Comparison of ENCODE assay signal across 8 cellular contexts in the genomic region with DNA sequence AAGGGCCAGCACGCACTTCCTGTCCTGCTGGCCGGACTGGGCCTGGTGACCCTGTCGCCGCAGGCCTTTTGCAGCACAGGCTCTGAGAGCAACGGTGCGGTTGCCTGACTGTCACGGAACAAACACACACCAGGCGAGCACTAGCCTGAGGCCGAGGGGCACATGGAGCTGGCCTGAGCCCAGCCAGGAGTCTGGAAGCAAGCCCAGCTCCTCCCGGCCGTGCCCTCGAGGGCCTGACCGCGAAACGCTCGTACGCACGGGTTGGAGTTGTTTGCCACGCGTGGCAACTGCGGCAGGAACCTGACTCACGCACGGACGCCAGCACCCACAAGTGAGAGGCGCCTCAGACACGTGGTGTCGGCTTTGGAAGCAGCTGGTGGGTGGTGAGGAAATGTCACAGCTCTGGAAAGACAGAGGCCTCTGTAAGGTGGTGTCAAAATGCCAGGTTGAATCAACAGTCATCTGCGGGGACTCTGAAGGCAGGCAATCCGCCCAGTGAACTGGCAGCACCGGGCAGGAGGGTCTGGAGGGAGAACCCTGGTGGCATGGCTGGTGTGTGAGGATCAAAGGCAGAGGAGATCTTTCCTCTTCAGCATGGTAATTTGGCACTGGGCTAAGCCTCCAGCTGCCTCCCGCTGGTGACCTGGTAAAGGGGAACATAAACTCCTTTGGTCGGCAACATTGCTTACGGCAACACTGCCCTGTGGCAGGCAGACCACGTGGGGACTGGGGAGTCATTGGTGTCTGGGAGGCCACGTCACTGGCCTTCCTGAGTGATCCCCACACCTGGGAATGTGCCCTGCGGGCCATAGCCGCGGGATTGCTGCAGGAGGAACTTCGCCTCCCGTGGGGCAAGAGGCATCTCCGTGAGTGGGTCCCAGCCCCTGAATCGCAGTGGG. TPM values are rescaled to one million over a fixed set of nuclear protein-coding genes. Genes with fewer than 3 reads are reported as not detected.
DNase-seq lines count a peak whose midpoint lies in the region; ATAC-seq and TF ChIP-seq lines count a peak whose summit lies in the region.

No MANE protein-coding gene starts in this region.

- H2BK15ac ChIP-seq in mesendoderm (replicated peaks; ENCODE audit: low read depth) = no peak overlapping the region

- H3K4me3 ChIP-seq in DND-41 (ENCODE audit: low read depth in 1 of 2, low read length in 2 of 2) (no peak overlapping the region), OCI-LY7 (ENCODE audit: low read depth, low read length, poor library complexity, severe bottlenecking) (no peak overlapping the region), mesendoderm (ENCODE audit: low read length) (no peak overlapping the region)

- no peak overlapping the region for H3K9ac ChIP-seq in DND-41 (ENCODE audit: low read depth, low read length)
- no peak overlapping the region for H3K9ac ChIP-seq in mesendoderm (ENCODE audit: low read length)

- H3K4me2 ChIP-seq in DND-41 (ENCODE audit: insufficient read depth, low read length) (no peak overlapping the region), OCI-LY7 (ENCODE audit: low read length) (no peak overlapping the region), mesendoderm (ENCODE audit: low read length) (no peak overlapping the region)

- DNase-seq in DND-41 = no peak
- DNase-seq in OCI-LY7 (ENCODE audit: low spot score) = peak; percentile 9
- peak; percentile 72 to 91 for DNase-seq in T47D (ENCODE audit: low read depth in 1 of 2, low spot score in 1 of 2)
- DNase-seq in sciatic nerve (ENCODE audit: low spot score) = peak; percentile 57
- no peak for DNase-seq in mesendoderm
- DNase-seq in T1000 (lab: John Stamatoyannopoulos, UW) = no peak
- DNase-seq in HCEC 1CT = no peak

- no peak overlapping the region for H3K18ac ChIP-seq in mesendoderm (ENCODE audit: low read length)

- peak; percentile 39; the same call in 1 of the 3 replicates for ATAC-seq in DND-41 (ENCODE audit: insufficient read depth, low read depth)
- ATAC-seq in sciatic nerve = no peak
- ATAC-seq in GM21576 (IDR thresholded peaks at IDR 0.05; ENCODE audit: unreplicated experiment) = no peak

- no peak overlapping the region for H3K27ac ChIP-seq in DND-41 (ENCODE audit: low read length)
- H3K27ac ChIP-seq in OCI-LY7 (ENCODE audit: low read depth, low read length, poor library complexity, severe bottlenecking) = no peak overlapping the region
- no peak overlapping the region for H3K27ac ChIP-seq in mesendoderm (ENCODE audit: low read depth, low read length)

- in situ Hi-C loops in T47D (cut with HindIII; ENCODE audit: low pct_unique_long_range_greater_than_20kb, low sequenced_read_pairs) = no loop called here

- H4K5ac ChIP-seq in mesendoderm (ENCODE audit: low read length) = no peak overlapping the region

- H4K20me1 ChIP-seq in DND-41 (ENCODE audit: insufficient read depth, low read length) (no peaks in the 10 kb centered on the region; the same call in 1 of the 2 replicates), OCI-LY7 (ENCODE audit: insufficient read depth, low read length) (no peaks in the 10 kb centered on the region)

- H3K4me1 ChIP-seq in DND-41 (ENCODE audit: insufficient read depth, low read length) = no peaks in the 10 kb centered on the region
- peaks cover 7% of the 10 kb centered on the region for H3K4me1 ChIP-seq in OCI-LY7 (ENCODE audit: insufficient read depth, low read length, poor library complexity, severe bottlenecking)
- H3K4me1 ChIP-seq in mesendoderm (ENCODE audit: control insufficient read depth, low read depth, low read length) = no peaks in the 10 kb centered on the region

- no peak overlapping the region for H3K23ac ChIP-seq in mesendoderm (ENCODE audit: low read length)

- intact Hi-C loops in OCI-LY7 (cut with micrococcal nuclease; ENCODE audit: unreplicated experiment) = no loop called here
- intact Hi-C loops in sciatic nerve (cut with DNase I) = no loop called here

- WGBS in mesendoderm (ENCODE audit: extremely low coverage, insufficient coverage, low lambda C conversion rate) = no CpG with 5 or more reads among the region's 42 CpGs

- H3K79me2 ChIP-seq in DND-41 (ENCODE audit: insufficient read depth, low read length) (no peaks in the 10 kb centered on the region), OCI-LY7 (ENCODE audit: insufficient read depth, low read depth, low read length) (no peaks in the 10 kb centered on the region), mesendoderm (ENCODE audit: control insufficient read depth, insufficient read depth, low read length) (no peaks in the 10 kb centered on the region)

- no peak overlapping the region for H2AFZ ChIP-seq in DND-41 (ENCODE audit: low read depth, low read length)
- no peak overlapping the region for H2AFZ ChIP-seq in OCI-LY7 (ENCODE audit: low read length)

- H3K36me3 ChIP-seq in DND-41 (ENCODE audit: insufficient read depth, low read length) = no peaks in the 10 kb centered on the region
- H3K36me3 ChIP-seq in OCI-LY7 (ENCODE audit: insufficient read depth, low read length) = no peaks in the 10 kb centered on the region
- no peaks in the 10 kb centered on the region for H3K36me3 ChIP-seq in mesendoderm (ENCODE audit: control insufficient read depth, insufficient read depth, low read length)

- no peaks in the 10 kb centered on the region for H3K9me2 ChIP-seq in OCI-LY7 (ENCODE audit: insufficient read depth, low read length)

- H2BK5ac ChIP-seq in mesendoderm (ENCODE audit: low read length) = no peak overlapping the region

- CTCF ChIA-PET in OCI-LY7 (lab: Charles Lee; ENCODE audit: unreplicated experiment) = no interaction called here

- H3K79me1 ChIP-seq in mesendoderm (ENCODE audit: low read length) = no peaks in the 10 kb centered on the region

- H3K9me3 ChIP-seq in DND-41 (ENCODE audit: insufficient read depth, low read length, severe bottlenecking) (no peaks in the 10 kb centered on the region), OCI-LY7 (ENCODE audit: low read length) (no peaks in the 10 kb centered on the region)

- no peak overlapping the region for H3K4ac ChIP-seq in mesendoderm (ENCODE audit: low read depth, low read length)

- H4K8ac ChIP-seq in mesendoderm (ENCODE audit: low read depth, low read length) = no peak overlapping the region

- TF ChIP-seq CTCF in DND-41 (IDR thresholded peaks at IDR 0.05; ENCODE audit: borderline replicate concordance, extremely low read depth, low read length, poor library complexity, severe bottlenecking) = no peak
- TF ChIP-seq CTCF in OCI-LY7 (conservative IDR thresholded peaks at IDR 0.05; ENCODE audit: low read length) = no peak

- H3K27me3 ChIP-seq in DND-41 (ENCODE audit: insufficient read depth, low read length, poor library complexity) (no peaks in the 10 kb centered on the region), mesendoderm (ENCODE audit: insufficient read depth, low read length, poor library complexity) (no peaks in the 10 kb centered on the region)

- no peak overlapping the region for H2BK120ac ChIP-seq in mesendoderm (ENCODE audit: low read depth, low read length)

- BruUV-seq in OCI-LY7 (replicated peaks; lab: Mats Ljungman, UMichigan) = no TSS peak

- no peak overlapping the region for H3K56ac ChIP-seq in mesendoderm (ENCODE audit: low read length)

- POLR2A ChIA-PET in OCI-LY7 (lab: Charles Lee) = no interaction called here

- no peak overlapping the region for H2AK5ac ChIP-seq in mesendoderm (ENCODE audit: low read length)

RNA-seq across cellular contexts. Expression of gene IL17REL, which starts 15.3 kb away (rescaled TPM):
- total RNA-seq in OCI-LY7 (2014; rRNA removed; shearing (Covaris generic)) = 0.03 TPM in 1 of 2 replicates, not detected in the other
- total RNA-seq in OCI-LY7 (2022) = not detected in 2 replicates
- total RNA-seq in sciatic nerve = not detected
- not detected for polyA plus RNA-seq in mesendoderm (2013, experiment 1 of 2)
- not detected for polyA plus RNA-seq in mesendoderm (2013, experiment 2 of 2)

RNA-seq across cellular contexts. Expression of gene TTLL8, which starts 30.2 kb away (rescaled TPM):
- total RNA-seq in OCI-LY7 (2014; rRNA removed; shearing (Covaris generic)) = 0.06 TPM in 1 of 2 replicates, not detected in the other
- total RNA-seq in OCI-LY7 (2022) (0.72 and 1.3 TPM in 2 replicates), sciatic nerve (not detected)
- polyA plus RNA-seq in mesendoderm (2013, experiment 1 of 2) = not detected
- not detected for polyA plus RNA-seq in mesendoderm (2013, experiment 2 of 2)

RNA-seq across cellular contexts. Expression of gene MLC1, which starts 57.3 kb away (rescaled TPM):
- 0.16 TPM in 1 of 2 replicates, not detected in the other for total RNA-seq in OCI-LY7 (2014; rRNA removed; shearing (Covaris generic))
- total RNA-seq in OCI-LY7 (2022) = not detected in 2 replicates
- total RNA-seq in sciatic nerve = 0.45 TPM
- 0.03 TPM for polyA plus RNA-seq in mesendoderm (2013, experiment 1 of 2)
- polyA plus RNA-seq in mesendoderm (2013, experiment 2 of 2) = not detected

Comparison
In these comparisons a context has a peak if more than half of its experiments do, and no peak if none do; other contexts are left out.
1. DNase-seq: peak in OCI-LY7 (single experiment), T47D (2 of 2) and sciatic nerve (single experiment); none in DND-41 (single experiment), mesendoderm (single experiment), T1000 (single experiment) and HCEC 1CT (single experiment).